ENCODE assay signal across 18 cellular contexts in genomic region chr6:24802271-24803059, GRCh38. TPM values are rescaled to one million over a fixed set of nuclear protein-coding genes. Genes with fewer than 3 reads are reported as not detected.
A peak's percentile ranks its signal among the peaks of the same experiment; 100 is the strongest.
DNase-seq lines count a peak whose midpoint lies in the region; ATAC-seq and TF ChIP-seq lines count a peak whose summit lies in the region.
"Had no signal": no experiment of that assay in that cellular context is flagged by ENCODE, and none has a peak within 500 bp of the region (broad histone marks: within the 10 kb centered on the region; RNA-seq: fewer than 3 reads in every experiment).

No MANE protein-coding gene starts in this region.

- no peaks in the 10 kb centered on the region for H3K9me3 ChIP-seq in smooth muscle cell (replicated peaks; ENCODE audit: low read depth)
- H3K9me3 ChIP-seq: mucosa of descending colon, vagina had no signal

- H3K79me2 ChIP-seq in smooth muscle cell (ENCODE audit: low read depth) = no peaks in the 10 kb centered on the region

- no peaks in the 10 kb centered on the region for H3F3A ChIP-seq in smooth muscle cell (ENCODE audit: low read depth)

- peaks cover 16% of the 10 kb centered on the region for H3K4me1 Mint-ChIP-seq in activated naive CD4-positive, alpha-beta T cell treated with anti-CD3 and anti-CD28 coated beads, Interleukin-2, amount 50 U/mL, for 24 hours

- H3K36me3 ChIP-seq in smooth muscle cell (ENCODE audit: low read depth) = no peaks in the 10 kb centered on the region

- no peaks in the 10 kb centered on the region for H4K20me1 ChIP-seq in smooth muscle cell (ENCODE audit: low read depth)

- ATAC-seq in SK-N-SH treated with all-trans-retinoic acid at 6 μM for 48 hours = peak; percentile 33; the same call in 2 of the 3 replicates

- H3K4me3 ChIP-seq in smooth muscle cell = no peak overlapping the region
- H3K4me3 ChIP-seq: mucosa of descending colon, vagina had no signal

- H3K9ac ChIP-seq in smooth muscle cell (ENCODE audit: low read depth) = no peak overlapping the region

- WGBS in smooth muscle cell (ENCODE audit: low lambda C conversion rate) = 65% methylated on average over 8 of the region's 8 CpGs

- no peaks in the 10 kb centered on the region for H3K27me3 ChIP-seq in smooth muscle cell (ENCODE audit: low read depth)
- H3K27me3 ChIP-seq: vagina had no signal

- no peaks in the 10 kb centered on the region for H3K27me3 Mint-ChIP-seq in activated naive CD4-positive, alpha-beta T cell treated with anti-CD3 and anti-CD28 coated beads, Interleukin-2, amount 50 U/mL, for 24 hours
- H3K27me3 Mint-ChIP-seq: dendritic cell treated with granulocyte-macrophage colony-stimulating factor and Interleukin-4, amounts not matched to agents 40 ng/mL and 50 ng/mL, for 4 days had no signal

- peak overlapping the region; percentile 25 for H3K27ac ChIP-seq in epithelial cell of prostate
- H3K27ac ChIP-seq in smooth muscle cell (ENCODE audit: low read depth) = no peak overlapping the region
- H3K27ac ChIP-seq: HL-60, vagina had no signal

- no peaks in the 10 kb centered on the region for H3K9me3 Mint-ChIP-seq in activated naive CD4-positive, alpha-beta T cell treated with anti-CD3 and anti-CD28 coated beads, Interleukin-2, amount 50 U/mL, for 24 hours
- H3K9me3 Mint-ChIP-seq: dendritic cell treated with granulocyte-macrophage colony-stimulating factor and Interleukin-4, amounts not matched to agents 40 ng/mL and 50 ng/mL, for 4 days had no signal

- H3K4me2 ChIP-seq in smooth muscle cell = peak overlapping the region; percentile 36

- peaks cover 3% of the 10 kb centered on the region for H3K36me3 Mint-ChIP-seq in activated naive CD4-positive, alpha-beta T cell treated with anti-CD3 and anti-CD28 coated beads, Interleukin-2, amount 50 U/mL, for 24 hours

- no peak overlapping the region for H2AFZ ChIP-seq in smooth muscle cell (ENCODE audit: low read depth)

- no peak for DNase-seq in activated naive CD4-positive, alpha-beta T cell treated with Interleukin-2 at 50 U/mL for 16 hours
- DNase-seq in epithelial cell of prostate (ENCODE audit: low read depth, low spot score) (no peak), smooth muscle cell (lab: John Stamatoyannopoulos, UW; ENCODE audit: unreplicated experiment) (no peak), NCI-H187 (lab: John Stamatoyannopoulos, UW) (no peak), globus pallidus (ENCODE audit: low spot score) (no peak), dermis blood vessel endothelial cell (no peak)
- DNase-seq: activated CD8-positive, alpha-beta memory T cell treated with anti-CD3 and anti-CD28 coated beads for 24 hours; mucosa of descending colon; NCI-H2227 treated with DMSO at 0.1 percent for 48 hours; OCI-M1; stimulated activated CD4-positive, alpha-beta T cell treated with anti-CD3 and anti-CD28 coated beads, Interleukin-2, amount 100 ng/mL, for 24 hours; T1000 had no signal

- TF ChIP-seq CTCF in smooth muscle cell (IDR thresholded peaks at IDR 0.05; ENCODE audit: borderline replicate concordance, insufficient read depth, poor library complexity, severe bottlenecking) = no peak

- H3K4me1 ChIP-seq in smooth muscle cell (ENCODE audit: low read depth) = no peaks in the 10 kb centered on the region
- H3K4me1 ChIP-seq: vagina had no signal

- H3K4me3 Mint-ChIP-seq in activated naive CD4-positive, alpha-beta T cell treated with anti-CD3 and anti-CD28 coated beads, Interleukin-2, amount 50 U/mL, for 24 hours = no peak overlapping the region
- H3K4me3 Mint-ChIP-seq: dendritic cell treated with granulocyte-macrophage colony-stimulating factor and Interleukin-4, amounts not matched to agents 40 ng/mL and 50 ng/mL, for 4 days had no signal

- peak overlapping the region; percentile 96 for H3K27ac Mint-ChIP-seq in activated naive CD4-positive, alpha-beta T cell treated with anti-CD3 and anti-CD28 coated beads, Interleukin-2, amount 50 U/mL, for 24 hours
- H3K27ac Mint-ChIP-seq: dendritic cell treated with granulocyte-macrophage colony-stimulating factor and Interleukin-4, amounts not matched to agents 40 ng/mL and 50 ng/mL, for 4 days had no signal

TF ChIP-seq in SK-N-SH treated with all-trans-retinoic acid at 6 μM for 48 hours, 23 proteins besides CTCF, POLR2A, EP300 and RAD21:
- TF ChIP-seq ZNF70 (CRISPR knock-in tag; IDR thresholded peaks at IDR 0.05) (no peak), ZFP30 (CRISPR knock-in tag; IDR thresholded peaks at IDR 0.05) (no peak), RARB (CRISPR knock-in tag; IDR thresholded peaks at IDR 0.05) (no peak), CSRNP3 (CRISPR knock-in tag; IDR thresholded peaks at IDR 0.05) (no peak), OSR1 (CRISPR knock-in tag; IDR thresholded peaks at IDR 0.05) (no peak), ARNTL (CRISPR knock-in tag; IDR thresholded peaks at IDR 0.05; ENCODE audit: borderline replicate concordance, low read depth) (no peak), POU6F1 (CRISPR knock-in tag; IDR thresholded peaks at IDR 0.05; ENCODE audit: borderline replicate concordance, low read depth) (no peak), ZNF8 (CRISPR knock-in tag; IDR thresholded peaks at IDR 0.05) (no peak), CREB5 (CRISPR knock-in tag; IDR thresholded peaks at IDR 0.05; ENCODE audit: low read depth) (no peak), ZNF565 (CRISPR knock-in tag; conservative IDR thresholded peaks at IDR 0.05; ENCODE audit: low read depth) (no peak), GLIS3 (CRISPR knock-in tag; IDR thresholded peaks at IDR 0.05) (no peak), ISL1 (CRISPR knock-in tag; IDR thresholded peaks at IDR 0.05) (no peak), PATZ1 (CRISPR knock-in tag; IDR thresholded peaks at IDR 0.05; ENCODE audit: borderline replicate concordance) (no peak)
TF ChIP-seq in SK-N-SH treated with all-trans-retinoic acid at 6 μM for 48 hours: peak in this region for 0.

RNA-seq across cellular contexts. Expression of gene ARMH2, which starts 3.7 kb away (rescaled TPM):
- total RNA-seq in smooth muscle cell (not detected in 2 replicates), dermis blood vessel endothelial cell (not detected in 2 replicates)
- polyA plus RNA-seq in smooth muscle cell = not detected in 2 replicates
- total RNA-seq: Daoy, mucosa of descending colon, vagina had no signal

RNA-seq across cellular contexts. Expression of gene GMNN, which starts 27.7 kb away (rescaled TPM):
- total RNA-seq in smooth muscle cell = 31.8 and 42.5 TPM in 2 replicates
- 36.7 and 46.4 TPM in 2 replicates for polyA plus RNA-seq in smooth muscle cell
- total RNA-seq in dermis blood vessel endothelial cell = 20.8 and 35.9 TPM in 2 replicates
